ENCODE assay signal across 19 cellular contexts in genomic region chr10:12914111-12914510, GRCh38.
A peak's percentile ranks its signal among the peaks of the same experiment; 100 is the strongest.
DNase-seq lines count a peak whose midpoint lies in the region; ATAC-seq and TF ChIP-seq lines count a peak whose summit lies in the region.
"Had no signal": no experiment of that assay in that cellular context is flagged by ENCODE, and none has a peak within 500 bp of the region (broad histone marks: within the 10 kb centered on the region; RNA-seq: fewer than 3 reads in every experiment).

No MANE protein-coding gene starts in this region.

- H3K27ac ChIP-seq in RWPE2 (ENCODE audit: poor library complexity, severe bottlenecking) (peak overlapping the region; percentile 28), coronary artery (peak overlapping the region; percentile 1 to 15)
- no peak overlapping the region for H3K27ac ChIP-seq in CD8-positive, alpha-beta T cell (ENCODE audit: low read depth, low read length)
- H3K27ac ChIP-seq: SK-N-MC had no signal

- no peak for TF ChIP-seq CTCF in RWPE2 (IDR thresholded peaks at IDR 0.05; ENCODE audit: poor library complexity, severe bottlenecking)
- TF ChIP-seq CTCF in coronary artery (IDR thresholded peaks at IDR 0.05): no peak
- no peak for TF ChIP-seq CTCF in osteocyte (IDR thresholded peaks at IDR 0.05)
- no peak for TF ChIP-seq CTCF in CD8-positive, alpha-beta T cell (IDR thresholded peaks at IDR 0.05)

- peaks cover 11% of the 10 kb centered on the region for H3K4me1 ChIP-seq in RWPE2 (ENCODE audit: insufficient read depth, poor library complexity, severe bottlenecking)
- no peaks in the 10 kb centered on the region for H3K4me1 ChIP-seq in CD8-positive, alpha-beta T cell (ENCODE audit: insufficient read depth, low read length)

- H3K4me3 Mint-ChIP-seq in osteocyte (ENCODE audit: unreplicated experiment): no peak overlapping the region
- H3K4me3 Mint-ChIP-seq in CD8-positive, alpha-beta T cell: no peak overlapping the region
- H3K4me3 Mint-ChIP-seq: B cell, CD14-positive monocyte had no signal

- ATAC-seq in RWPE2 (ENCODE audit: low read depth) (peak; percentile 84), GM18517 (IDR thresholded peaks at IDR 0.05; ENCODE audit: unreplicated experiment) (no peak)
- no peak for ATAC-seq in CD8-positive, alpha-beta T cell

- peak overlapping the region; percentile 32 for H3K27ac Mint-ChIP-seq in osteocyte (ENCODE audit: unreplicated experiment)
- no peak overlapping the region for H3K27ac Mint-ChIP-seq in CD8-positive, alpha-beta T cell
- H3K27ac Mint-ChIP-seq: B cell, CD14-positive monocyte had no signal

- POLR2A ChIA-PET in CD8-positive, alpha-beta T cell (lab: Charles Lee): no interaction called here

- no peaks in the 10 kb centered on the region for H3K36me3 ChIP-seq in RWPE2 (ENCODE audit: low read depth)
- H3K36me3 ChIP-seq in CD8-positive, alpha-beta T cell (ENCODE audit: insufficient read depth, low read length): no peaks in the 10 kb centered on the region
- H3K36me3 ChIP-seq: MG63 had no signal

- H3K9me3 Mint-ChIP-seq in osteocyte (ENCODE audit: unreplicated experiment): peaks cover 14% of the 10 kb centered on the region
- peaks cover 4% of the 10 kb centered on the region for H3K9me3 Mint-ChIP-seq in CD8-positive, alpha-beta T cell

- DNase-seq in HCEC 1CT (peak; percentile 13), RWPE2 (ENCODE audit: low spot score) (no peak), coronary artery (ENCODE audit: low spot score) (no peak), osteocyte (ENCODE audit: extremely low spot score, unreplicated experiment) (no peak)
- no peak for DNase-seq in CD8-positive, alpha-beta T cell
- DNase-seq in effector CD8-positive, alpha-beta T cell (lab: John Stamatoyannopoulos, UW): no peak
- DNase-seq: Karpas-422, NCI-H1417, NCI-H187, NCI-H2107, NCI-H446 treated with DMSO at 0.1 percent for 48 hours, NCI-H526 treated with DMSO at 0.1 percent for 48 hours, OCI-M1, SHP77 treated with DMSO at 0.1 percent for 48 hours had no signal

- H3K4me1 Mint-ChIP-seq in osteocyte (ENCODE audit: unreplicated experiment): peaks cover 33% of the 10 kb centered on the region
- no peaks in the 10 kb centered on the region for H3K4me1 Mint-ChIP-seq in CD8-positive, alpha-beta T cell (ENCODE audit: low read depth)
- H3K4me1 Mint-ChIP-seq: B cell, CD14-positive monocyte had no signal

- CTCF ChIA-PET in CD8-positive, alpha-beta T cell (lab: Charles Lee): interaction anchor here (0.6 kb wide), 1 partner anchor 12 kb away, joined by 3 read pairs; no protein-coding TSS in a partner anchor

- no peaks in the 10 kb centered on the region for H3K27me3 ChIP-seq in RWPE2 (ENCODE audit: insufficient read depth, poor library complexity, severe bottlenecking)
- no peaks in the 10 kb centered on the region for H3K27me3 ChIP-seq in CD8-positive, alpha-beta T cell (ENCODE audit: insufficient read depth, low read length)
- H3K27me3 ChIP-seq: MG63 had no signal

- H3K27me3 Mint-ChIP-seq in osteocyte (ENCODE audit: unreplicated experiment): peaks cover 4% of the 10 kb centered on the region
- peaks cover 4% of the 10 kb centered on the region for H3K27me3 Mint-ChIP-seq in CD8-positive, alpha-beta T cell (ENCODE audit: low read depth)

- no peaks in the 10 kb centered on the region for H3K9me3 ChIP-seq in RWPE2 (ENCODE audit: severe bottlenecking)
- no peaks in the 10 kb centered on the region for H3K9me3 ChIP-seq in CD8-positive, alpha-beta T cell (ENCODE audit: low read length)

- H3K4me3 ChIP-seq in RWPE2 (ENCODE audit: severe bottlenecking): no peak overlapping the region
- H3K4me3 ChIP-seq in coronary artery: no peak overlapping the region
- H3K4me3 ChIP-seq in CD8-positive, alpha-beta T cell (ENCODE audit: low read depth, low read length): no peak overlapping the region
- H3K4me3 ChIP-seq: MG63, SK-N-MC had no signal

- H3K36me3 Mint-ChIP-seq in osteocyte (ENCODE audit: unreplicated experiment): peaks cover 5% of the 10 kb centered on the region
- H3K36me3 Mint-ChIP-seq in CD8-positive, alpha-beta T cell: no peaks in the 10 kb centered on the region
- H3K36me3 Mint-ChIP-seq: CD14-positive monocyte had no signal

- intact Hi-C loops in CD8-positive, alpha-beta T cell (cut with DNase I, micrococcal nuclease): no loop called here
